Comparison of ENCODE assay signal across 17 cellular contexts in genomic region chr5:163396941-163397340, GRCh38.
"Had no signal": no experiment of that assay in that cellular context is flagged by ENCODE, and none has a peak within 500 bp of the region (broad histone marks: within the 10 kb centered on the region; RNA-seq: fewer than 3 reads in every experiment).

No MANE protein-coding gene starts in this region.

- H3K36me3 ChIP-seq: breast epithelium, esophagus muscularis mucosa, tibial artery had no signal

- H3K9me3 ChIP-seq: breast epithelium had no signal

- H3K4me3 ChIP-seq: breast epithelium, esophagus muscularis mucosa, smooth muscle cell, tibial artery had no signal

- DNase-seq: activated CD4-positive, alpha-beta T cell treated with anti-CD3 and anti-CD28 coated beads for 4 hours; activated CD8-positive, alpha-beta memory T cell treated with anti-CD3 and anti-CD28 coated beads, Interleukin-2, amount 50 U/mL, for 4 hours; activated CD8-positive, alpha-beta T cell treated with anti-CD3 and anti-CD28 coated beads for 36 hours; activated naive CD8-positive, alpha-beta T cell treated with anti-CD3 and anti-CD28 coated beads, Interleukin-2, amount 10 ng/mL, durations not matched to agents 7 days and 5 days; activated T-cell treated with anti-CD3 and anti-CD28 coated beads, Interleukin-2, amount 50 U/mL, for 72 hours; aorta; foreskin fibroblast; glutamatergic neuron; left cardiac atrium; mammary epithelial cell; naive thymus-derived CD8-positive, alpha-beta T cell; right cardiac atrium; tibial artery had no signal

- H3K27me3 ChIP-seq: breast epithelium had no signal

- H3K4me1 ChIP-seq: breast epithelium, esophagus muscularis mucosa, tibial artery had no signal

- H3K27ac ChIP-seq: breast epithelium, esophagus muscularis mucosa, tibial artery had no signal

- ATAC-seq: activated CD8-positive, alpha-beta T cell treated with anti-CD3 and anti-CD28 coated beads for 36 hours; activated T-cell treated with anti-CD3 and anti-CD28 coated beads, Interleukin-2, amount 50 U/mL, for 72 hours; left cardiac atrium; naive thymus-derived CD8-positive, alpha-beta T cell; right cardiac atrium; stimulated activated effector memory CD8-positive, alpha-beta T cell treated with anti-CD3 and anti-CD28 coated beads, Interleukin-12 subunit alpha, Interleukin-12 subunit beta, amount 100 ng/mL, for 72 hours had no signal
